In genomic region chr7:44066111-44066460, GRCh38 we compare ENCODE assay signal across 14 cellular contexts. TPM values are rescaled to one million over a fixed set of nuclear protein-coding genes. Genes with fewer than 3 reads are reported as not detected.
DNase-seq lines count a peak whose midpoint lies in the region; ATAC-seq and TF ChIP-seq lines count a peak whose summit lies in the region.
"Had no signal": no experiment of that assay in that cellular context is flagged by ENCODE, and none has a peak within 500 bp of the region (broad histone marks: within the 10 kb centered on the region; RNA-seq: fewer than 3 reads in every experiment).

No MANE protein-coding gene starts in this region.

- BruUV-seq in Panc1 (replicated peaks; lab: Mats Ljungman, UMichigan) (no TSS peak), MCF 10A (replicated peaks; lab: Mats Ljungman, UMichigan) (no TSS peak)

- no peak overlapping the region for H3K9ac ChIP-seq in endodermal cell (ENCODE audit: extremely low read depth, low read length, poor library complexity, severe bottlenecking)

- TF ChIP-seq POLR2A in vagina (IDR thresholded peaks at IDR 0.05): no peak

- H3K27me3 ChIP-seq in Panc1 (ENCODE audit: control insufficient read depth, insufficient read depth, low read length) (no peaks in the 10 kb centered on the region), endodermal cell (ENCODE audit: control insufficient read depth, insufficient read depth, low read length, poor library complexity, severe bottlenecking) (peaks cover 10% of the 10 kb centered on the region), vagina (no peaks in the 10 kb centered on the region)
- H3K27me3 ChIP-seq: spleen had no signal

- peak; percentile 0; the same call in 1 of the 2 replicates for ATAC-seq in Panc1
- ATAC-seq in sciatic nerve: no peak

- in situ Hi-C loops in Panc1 (cut with HindIII; ENCODE audit: low pct_unique_long_range_greater_than_20kb, low sequenced_read_pairs): no loop called here

- TF ChIP-seq CTCF in Panc1 (IDR thresholded peaks at IDR 0.05) (no peak), endodermal cell (conservative IDR thresholded peaks at IDR 0.05) (no peak), MCF 10A (IDR thresholded peaks at IDR 0.05; ENCODE audit: unreplicated experiment) (no peak), vagina (IDR thresholded peaks at IDR 0.05) (no peak)

- peaks cover 3% of the 10 kb centered on the region for H3K4me1 Mint-ChIP-seq in T-helper 1 cell treated with Interleukin-12 subunit alpha and Interleukin-12 subunit beta and Interleukin-4 antibody, amounts not matched to agents 30 μg/mL and 1 μg/mL, for 36 hours (ENCODE audit: low read depth)
- peaks cover 3% of the 10 kb centered on the region for H3K4me1 Mint-ChIP-seq in endodermal cell
- H3K4me1 Mint-ChIP-seq in MCF 10A (ENCODE audit: insufficient read depth, unreplicated experiment): peaks cover 11% of the 10 kb centered on the region

- no peak overlapping the region for H3K4me3 Mint-ChIP-seq in T-helper 1 cell treated with Interleukin-12 subunit alpha and Interleukin-12 subunit beta and Interleukin-4 antibody, amounts not matched to agents 30 μg/mL and 1 μg/mL, for 36 hours
- H3K4me3 Mint-ChIP-seq in endodermal cell (no peak overlapping the region), MCF 10A (ENCODE audit: unreplicated experiment) (no peak overlapping the region)
- H3K4me3 Mint-ChIP-seq: type B pancreatic cell had no signal

- no peak overlapping the region for H3K4me3 ChIP-seq in Panc1 (ENCODE audit: low read depth in 2 of 2, low read length in 2 of 2)
- no peak overlapping the region for H3K4me3 ChIP-seq in endodermal cell (ENCODE audit: low read length)
- no peak overlapping the region for H3K4me3 ChIP-seq in vagina
- H3K4me3 ChIP-seq: spleen had no signal

- H3K9me3 ChIP-seq in Panc1 (ENCODE audit: control insufficient read depth, insufficient read depth, low read depth, low read length): no peaks in the 10 kb centered on the region
- H3K9me3 ChIP-seq in endodermal cell (ENCODE audit: control insufficient read depth, low read length): no peaks in the 10 kb centered on the region
- H3K9me3 ChIP-seq in vagina: no peaks in the 10 kb centered on the region
- H3K9me3 ChIP-seq: spleen had no signal

- CTCF ChIA-PET in Panc1 (lab: Charles Lee): no interaction called here
- CTCF ChIA-PET in MCF 10A (lab: Yijun Ruan, JAX): interaction anchor here (0.5 kb wide), 1 partner anchor 130 kb away, joined by 3 read pairs; no protein-coding TSS in a partner anchor

- DNase-seq in T-helper 1 cell (no peak), Panc1 (ENCODE audit: low read depth, low spot score) (no peak), endodermal cell (no peak), sciatic nerve (ENCODE audit: low spot score) (peak; percentile 49), NCI-H128 (lab: John Stamatoyannopoulos, UW; ENCODE audit: unreplicated experiment) (no peak), MCF 10A (ENCODE audit: unreplicated experiment) (no peak), vagina (ENCODE audit: extremely low spot score in 2 of 2) (no peak)
- DNase-seq: dermis blood vessel endothelial cell had no signal

- H3K36me3 Mint-ChIP-seq in T-helper 1 cell treated with Interleukin-12 subunit alpha and Interleukin-12 subunit beta and Interleukin-4 antibody, amounts not matched to agents 30 μg/mL and 1 μg/mL, for 36 hours (ENCODE audit: low read depth): peaks cover 10% of the 10 kb centered on the region
- peaks cover 6% of the 10 kb centered on the region for H3K36me3 Mint-ChIP-seq in endodermal cell (ENCODE audit: low read depth)
- H3K36me3 Mint-ChIP-seq in MCF 10A (ENCODE audit: insufficient read depth, unreplicated experiment): peaks cover 52% of the 10 kb centered on the region

- H3K27ac Mint-ChIP-seq in T-helper 1 cell treated with Interleukin-12 subunit alpha and Interleukin-12 subunit beta and Interleukin-4 antibody, amounts not matched to agents 30 μg/mL and 1 μg/mL, for 36 hours: peak overlapping the region; percentile 36
- H3K27ac Mint-ChIP-seq in endodermal cell (no peak overlapping the region), MCF 10A (ENCODE audit: low read depth, unreplicated experiment) (no peak overlapping the region)
- H3K27ac Mint-ChIP-seq: type B pancreatic cell had no signal

- no peaks in the 10 kb centered on the region for H3K9me3 Mint-ChIP-seq in T-helper 1 cell treated with Interleukin-12 subunit alpha and Interleukin-12 subunit beta and Interleukin-4 antibody, amounts not matched to agents 30 μg/mL and 1 μg/mL, for 36 hours
- H3K9me3 Mint-ChIP-seq in endodermal cell: no peaks in the 10 kb centered on the region
- no peaks in the 10 kb centered on the region for H3K9me3 Mint-ChIP-seq in MCF 10A (ENCODE audit: unreplicated experiment)
- H3K9me3 Mint-ChIP-seq: type B pancreatic cell had no signal

- WGBS in endodermal cell (ENCODE audit: insufficient coverage in 1 of 2, insufficient read length in 1 of 2), 2 experiments: 67 to 80% methylated on average over 3 to 6 of the region's 6 CpGs

- no peaks in the 10 kb centered on the region for H3K27me3 Mint-ChIP-seq in T-helper 1 cell treated with Interleukin-12 subunit alpha and Interleukin-12 subunit beta and Interleukin-4 antibody, amounts not matched to agents 30 μg/mL and 1 μg/mL, for 36 hours (ENCODE audit: low read depth)
- H3K27me3 Mint-ChIP-seq in endodermal cell (ENCODE audit: insufficient read depth): peaks cover 23% of the 10 kb centered on the region
- no peaks in the 10 kb centered on the region for H3K27me3 Mint-ChIP-seq in MCF 10A (ENCODE audit: insufficient read depth, unreplicated experiment)
- H3K27me3 Mint-ChIP-seq: type B pancreatic cell had no signal

- peaks cover 11% of the 10 kb centered on the region for H3K4me1 ChIP-seq in Panc1 (ENCODE audit: control insufficient read depth, insufficient read depth, low read length)
- peaks cover 10% of the 10 kb centered on the region for H3K4me1 ChIP-seq in endodermal cell (ENCODE audit: control insufficient read depth, insufficient read depth, low read length)
- peaks cover 23% of the 10 kb centered on the region for H3K4me1 ChIP-seq in vagina

- no peaks in the 10 kb centered on the region for H3K36me3 ChIP-seq in Panc1 (ENCODE audit: control insufficient read depth, insufficient read depth, low read length)
- peaks cover 4% of the 10 kb centered on the region for H3K36me3 ChIP-seq in endodermal cell (ENCODE audit: control insufficient read depth, insufficient read depth, low read length)
- H3K36me3 ChIP-seq in vagina: peaks cover 0 to 8% of the 10 kb centered on the region in 2 donors

- POLR2A ChIA-PET in Panc1 (lab: Charles Lee) (interaction anchor here (0.6 kb wide), 1 partner anchor 13 kb away, joined by 5 read pairs; no protein-coding TSS in a partner anchor), MCF 10A (lab: Yijun Ruan, JAX) (interaction anchor here (1.1 to 4.1 kb wide), 5 partner anchors 10 to 76 kb away, joined by 3 to 24 read pairs (median 3); partner anchors contain the start of gene DBNL)

- intact Hi-C loops in Panc1 (cut with micrococcal nuclease; ENCODE audit: unreplicated experiment): no loop called here
- intact Hi-C loops in sciatic nerve (cut with DNase I): no loop called here
- intact Hi-C loops in MCF 10A (cut with micrococcal nuclease): no loop called here
- intact Hi-C loops in vagina (cut with DNase I): no loop called here

- H3K27ac ChIP-seq in Panc1 (ENCODE audit: low read length) (no peak overlapping the region), endodermal cell (ENCODE audit: low read depth, low read length) (peak overlapping the region; percentile 69), vagina (no peak overlapping the region)

RNA-seq across cellular contexts. Expression of gene PGAM2, which starts 0.7 kb away (rescaled TPM):
- total RNA-seq in Panc1 (2021; ENCODE audit: unreplicated experiment) (1.3 TPM), endodermal cell (1 to 10 TPM; 1.2 to 1.3 TPM), sciatic nerve (0.85 TPM), MCF 10A (2022) (not detected in 2 replicates), vagina (not detected)
- polyA plus RNA-seq in Panc1 (2012; ENCODE audit: insufficient read length): 0.99 TPM
- polyA plus RNA-seq in endodermal cell (2013, experiment 1 of 2): 4.3 TPM
- 4.4 TPM for polyA plus RNA-seq in endodermal cell (2013, experiment 2 of 2)
- total RNA-seq: A673, kidney epithelial cell, LHCN-M2 had no signal

RNA-seq across cellular contexts. Expression of gene POLM, which starts 16.2 kb away (rescaled TPM):
- total RNA-seq in Panc1 (2021; ENCODE audit: unreplicated experiment) (36.9 TPM), endodermal cell (10 to 100 TPM; 23.6 to 27.0 TPM), sciatic nerve (25.6 TPM), MCF 10A (2022) (19.2 and 22.8 TPM in 2 replicates), vagina (31.4 TPM)
- polyA plus RNA-seq in Panc1 (2012; ENCODE audit: insufficient read length): 25.4 TPM
- 17.6 TPM for polyA plus RNA-seq in endodermal cell (2013, experiment 1 of 2)
- 16.5 TPM for polyA plus RNA-seq in endodermal cell (2013, experiment 2 of 2)

RNA-seq across cellular contexts. Expression of gene DBNL, which starts 21.6 kb away (rescaled TPM):
- total RNA-seq in Panc1 (2021; ENCODE audit: unreplicated experiment) (111 TPM), endodermal cell (10 to 100 TPM; 47.0 to 50.9 TPM), sciatic nerve (85.1 TPM), MCF 10A (2022) (49.7 and 52.9 TPM in 2 replicates), vagina (100 TPM)
- polyA plus RNA-seq in Panc1 (2012; ENCODE audit: insufficient read length): 215 TPM
- polyA plus RNA-seq in endodermal cell (2013, experiment 1 of 2): 49.2 TPM
- 46.7 TPM for polyA plus RNA-seq in endodermal cell (2013, experiment 2 of 2)

RNA-seq across cellular contexts. Expression of gene AEBP1, which starts 38.1 kb away (rescaled TPM):
- total RNA-seq in Panc1 (2021; ENCODE audit: unreplicated experiment) (0.62 TPM), endodermal cell (10 to 100 TPM; 55.2 to 65.8 TPM), sciatic nerve (236 TPM), MCF 10A (2022) (not detected in 2 replicates), vagina (321 TPM)
- 1.2 TPM for polyA plus RNA-seq in Panc1 (2012; ENCODE audit: insufficient read length)
- polyA plus RNA-seq in endodermal cell (2013, experiment 1 of 2): 52.9 TPM
- 51.0 TPM for polyA plus RNA-seq in endodermal cell (2013, experiment 2 of 2)
- total RNA-seq: LHCN-M2 had no signal

RNA-seq across cellular contexts. Expression of gene POLD2, which starts 57.3 kb away (rescaled TPM):
- total RNA-seq in Panc1 (2021; ENCODE audit: unreplicated experiment): 195 TPM
- polyA plus RNA-seq in Panc1 (2012; ENCODE audit: insufficient read length): 263 TPM
- 100 to 1,000 TPM; 127 to 141 TPM for total RNA-seq in endodermal cell
- 118 TPM for polyA plus RNA-seq in endodermal cell (2013, experiment 1 of 2)
- polyA plus RNA-seq in endodermal cell (2013, experiment 2 of 2): 108 TPM
- 67.0 TPM for total RNA-seq in sciatic nerve
- total RNA-seq in MCF 10A (2022): 118 and 179 TPM in 2 replicates
- total RNA-seq in vagina: 42.0 TPM
